15 cellular contexts compared by ENCODE assay signal in the genomic region with DNA sequence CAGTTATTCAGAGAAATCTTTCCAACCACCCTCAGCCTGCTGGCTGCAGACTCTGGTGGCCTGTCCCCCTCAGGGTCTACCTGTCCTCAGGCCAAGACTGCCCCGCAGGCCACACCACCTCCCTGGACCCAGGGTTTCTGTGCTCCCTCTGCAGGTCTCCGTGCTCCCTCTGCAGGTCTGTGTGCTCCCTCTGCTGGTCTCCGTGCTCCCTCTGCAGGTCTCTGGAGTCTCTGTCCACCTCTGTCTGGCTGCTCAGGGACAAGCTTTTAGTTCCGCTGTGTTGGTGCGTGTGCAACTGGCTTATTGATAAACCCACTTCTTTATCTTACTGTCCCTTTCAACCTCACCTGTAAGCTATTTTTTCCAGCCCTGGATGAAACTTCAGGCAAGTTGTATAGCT. TPM values are rescaled to one million over a fixed set of nuclear protein-coding genes. Genes with fewer than 3 reads are reported as not detected.
DNase-seq lines count a peak whose midpoint lies in the region; ATAC-seq and TF ChIP-seq lines count a peak whose summit lies in the region.
"Had no signal": no experiment of that assay in that cellular context is flagged by ENCODE, and none has a peak within 500 bp of the region (broad histone marks: within the 10 kb centered on the region; RNA-seq: fewer than 3 reads in every experiment).

No MANE protein-coding gene starts in this region.

- H3K27ac ChIP-seq in Panc1 (ENCODE audit: low read length), result no peak overlapping the region
- H3K27ac ChIP-seq in smooth muscle cell (ENCODE audit: low read depth), result no peak overlapping the region
- H3K27ac ChIP-seq in dorsolateral prefrontal cortex, result no peak overlapping the region
- H3K27ac ChIP-seq: BLaER1, SJSA1 had no signal

- H4K20me1 ChIP-seq in smooth muscle cell (ENCODE audit: low read depth), result no peaks in the 10 kb centered on the region
- H4K20me1 ChIP-seq: BLaER1 had no signal

- H3K27me3 Mint-ChIP-seq in activated T-cell treated with anti-CD3 and anti-CD28 coated beads, Interleukin-2, amount 50 U/mL, for 72 hours (ENCODE audit: low read depth), result no peaks in the 10 kb centered on the region
- H3K27me3 Mint-ChIP-seq: naive B cell had no signal

- intact Hi-C loops in Panc1 (cut with micrococcal nuclease; ENCODE audit: unreplicated experiment) (loop anchor here (1.0 kb wide), 1 partner anchor 29 kb away; no protein-coding TSS in a partner anchor), dorsolateral prefrontal cortex (cut with DNase I) (no loop called here)

- no peak overlapping the region for H3K4me3 ChIP-seq in Panc1 (ENCODE audit: low read depth in 2 of 2, low read length in 2 of 2)
- no peak overlapping the region for H3K4me3 ChIP-seq in epithelial cell of esophagus (ENCODE audit: low read length)
- H3K4me3 ChIP-seq in smooth muscle cell, result no peak overlapping the region
- H3K4me3 ChIP-seq in dorsolateral prefrontal cortex, result no peak overlapping the region
- H3K4me3 ChIP-seq: BLaER1, SJSA1, skin epidermis had no signal

- peaks cover 13% of the 10 kb centered on the region for H3K27me3 ChIP-seq in Panc1 (ENCODE audit: control insufficient read depth, insufficient read depth, low read length)
- no peaks in the 10 kb centered on the region for H3K27me3 ChIP-seq in smooth muscle cell (ENCODE audit: low read depth)
- no peaks in the 10 kb centered on the region for H3K27me3 ChIP-seq in dorsolateral prefrontal cortex
- H3K27me3 ChIP-seq: BLaER1, SJSA1 had no signal

- H3K36me3 ChIP-seq in Panc1 (ENCODE audit: control insufficient read depth, insufficient read depth, low read length) (no peaks in the 10 kb centered on the region), smooth muscle cell (ENCODE audit: low read depth) (no peaks in the 10 kb centered on the region)
- H3K36me3 ChIP-seq: SJSA1 had no signal

- H3K9me3 Mint-ChIP-seq in activated T-cell treated with anti-CD3 and anti-CD28 coated beads, Interleukin-2, amount 50 U/mL, for 72 hours, result no peaks in the 10 kb centered on the region

- in situ Hi-C loops in Panc1 (cut with HindIII; ENCODE audit: low pct_unique_long_range_greater_than_20kb, low sequenced_read_pairs), result no loop called here

- H3F3A ChIP-seq in smooth muscle cell (ENCODE audit: low read depth), result no peaks in the 10 kb centered on the region

- no peak for DNase-seq in activated T-cell treated with anti-CD3 and anti-CD28 coated beads, Interleukin-2, amount 50 U/mL, for 72 hours
- DNase-seq in activated T-cell treated with anti-CD3 and anti-CD28 coated beads for 4 hours (no peak), Panc1 (ENCODE audit: low read depth, low spot score) (no peak), epithelial cell of esophagus (ENCODE audit: low read depth) (peak; percentile 60), smooth muscle cell (lab: John Stamatoyannopoulos, UW; ENCODE audit: unreplicated experiment) (no peak), dorsolateral prefrontal cortex (no peak), GM03348 (ENCODE audit: low spot score) (no peak)
- DNase-seq: activated CD4-positive, alpha-beta T cell treated with anti-CD3 and anti-CD28 coated beads for 4 hours; activated naive CD4-positive, alpha-beta T cell treated with anti-CD3 and anti-CD28 coated beads, Interleukin-2, amount 50 U/mL, for 16 hours; effector memory CD4-positive, alpha-beta T cell; naive B cell had no signal

- no peaks in the 10 kb centered on the region for H3K4me1 Mint-ChIP-seq in activated T-cell treated with anti-CD3 and anti-CD28 coated beads, Interleukin-2, amount 50 U/mL, for 72 hours (ENCODE audit: low read depth)

- H3K9me3 ChIP-seq in Panc1 (ENCODE audit: control insufficient read depth, insufficient read depth, low read depth, low read length), result no peaks in the 10 kb centered on the region
- H3K9me3 ChIP-seq in smooth muscle cell (replicated peaks; ENCODE audit: low read depth), result no peaks in the 10 kb centered on the region
- H3K9me3 ChIP-seq: BLaER1, SJSA1 had no signal

- 93% methylated on average over 5 of the region's 5 CpGs for WGBS in smooth muscle cell (ENCODE audit: low lambda C conversion rate)

- TF ChIP-seq CTCF in Panc1 (IDR thresholded peaks at IDR 0.05), result 0 out of 2 replicates have a peak, but pooled peaks have one; percentile 28
- peak; percentile 64 for TF ChIP-seq CTCF in epithelial cell of esophagus (IDR thresholded peaks at IDR 0.05; ENCODE audit: insufficient read depth, low read depth, low read length, missing control alignments)
- TF ChIP-seq CTCF in smooth muscle cell (IDR thresholded peaks at IDR 0.05; ENCODE audit: borderline replicate concordance, insufficient read depth, poor library complexity, severe bottlenecking), result peak; percentile 5
- TF ChIP-seq CTCF in dorsolateral prefrontal cortex (IDR thresholded peaks at IDR 0.05 in 54 of 56, conservative IDR thresholded peaks at IDR 0.05 in 2 of 56; ENCODE audit: low read depth in 1 of 56, partially characterized antibody in 56 of 56), result peak in 12 of 56 donors; percentile 9 to 29 (median 16)

- no TSS peak for BruUV-seq in Panc1 (replicated peaks; lab: Mats Ljungman, UMichigan)

- POLR2A ChIA-PET in Panc1 (lab: Charles Lee), result no interaction called here

- H2AFZ ChIP-seq in smooth muscle cell (ENCODE audit: low read depth), result no peak overlapping the region

- CTCF ChIA-PET in Panc1 (lab: Charles Lee), result no interaction called here

- peak overlapping the region; percentile 6 for H3K27ac Mint-ChIP-seq in activated T-cell treated with anti-CD3 and anti-CD28 coated beads, Interleukin-2, amount 50 U/mL, for 72 hours

- H3K4me3 Mint-ChIP-seq in activated T-cell treated with anti-CD3 and anti-CD28 coated beads, Interleukin-2, amount 50 U/mL, for 72 hours, result no peak overlapping the region
- H3K4me3 Mint-ChIP-seq: naive B cell had no signal

- H3K4me2 ChIP-seq in smooth muscle cell, result no peak overlapping the region
- H3K4me2 ChIP-seq: BLaER1 had no signal

- H3K9ac ChIP-seq in smooth muscle cell (ENCODE audit: low read depth), result no peak overlapping the region
- H3K9ac ChIP-seq: BLaER1 had no signal

- peaks cover 2 to 15% of the 10 kb centered on the region in 2 donors for H3K36me3 Mint-ChIP-seq in activated T-cell treated with anti-CD3 and anti-CD28 coated beads, Interleukin-2, amount 50 U/mL, for 72 hours (ENCODE audit: insufficient read depth in 2 of 2)

- no peaks in the 10 kb centered on the region for H3K79me2 ChIP-seq in smooth muscle cell (ENCODE audit: low read depth)

- no peak for ATAC-seq in activated T-cell treated with anti-CD3 and anti-CD28 coated beads, Interleukin-2, amount 50 U/mL, for 72 hours (replicated peaks in 1 of 2)
- ATAC-seq in Panc1 (peak; percentile 49; the same call in 1 of the 2 replicates), HG03045 (IDR thresholded peaks at IDR 0.05; ENCODE audit: unreplicated experiment) (no peak)

- H3K4me1 ChIP-seq in Panc1 (ENCODE audit: control insufficient read depth, insufficient read depth, low read length) (no peaks in the 10 kb centered on the region), smooth muscle cell (ENCODE audit: low read depth) (peaks cover 8% of the 10 kb centered on the region)
- H3K4me1 ChIP-seq: SJSA1 had no signal

RNA-seq across cellular contexts. Expression of gene BDH1, which starts 30.1 kb away (rescaled TPM):
- 10 to 100 TPM; 76.9 to 92.5 TPM for total RNA-seq in activated T-cell treated with anti-CD3 and anti-CD28 coated beads, Interleukin-2, amount 50 U/mL, for 72 hours
- total RNA-seq in Panc1 (2021; ENCODE audit: unreplicated experiment) (4.8 TPM), smooth muscle cell (5.6 and 7.2 TPM in 2 replicates), dorsolateral prefrontal cortex (100 to 1,000 TPM in 35 of 120 experiments, 10 to 100 TPM in 85; 52.3 to 136 (median 86.9) TPM)
- polyA plus RNA-seq in Panc1 (2012; ENCODE audit: insufficient read length), result 5.0 TPM
- 4.0 and 7.5 TPM in 2 replicates for polyA plus RNA-seq in smooth muscle cell
